Comparison of ENCODE assay signal across 16 cellular contexts in the genomic region with DNA sequence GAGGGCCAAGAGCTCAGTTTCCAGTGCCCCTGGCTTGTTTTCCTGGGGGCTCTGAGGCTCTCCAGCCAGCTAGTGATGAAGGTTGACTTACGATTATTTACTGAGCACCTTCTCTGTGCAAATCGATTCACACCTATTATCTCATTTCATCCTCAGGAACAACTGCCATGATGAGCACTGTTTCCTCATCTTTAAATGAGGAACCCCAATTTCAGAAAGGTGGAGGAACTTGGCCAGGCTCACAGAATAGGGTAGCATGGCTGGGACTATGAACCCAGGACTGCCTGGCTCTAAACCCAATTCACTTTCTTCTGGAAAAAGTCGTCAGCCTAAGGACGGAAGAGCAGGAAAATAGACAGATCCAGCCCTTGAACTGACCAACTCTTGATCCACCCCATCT. TPM values are rescaled to one million over a fixed set of nuclear protein-coding genes. Genes with fewer than 3 reads are reported as not detected.
DNase-seq lines count a peak whose midpoint lies in the region; ATAC-seq, FAIRE-seq and TF ChIP-seq lines count a peak whose summit lies in the region.
"Had no signal": no experiment of that assay in that cellular context is flagged by ENCODE, and none has a peak within 500 bp of the region (broad histone marks: within the 10 kb centered on the region; RNA-seq: fewer than 3 reads in every experiment).

No MANE protein-coding gene starts in this region.

- H3K9me3 ChIP-seq in PC-3 (ENCODE audit: low read length) (no peaks in the 10 kb centered on the region), lower lobe of right lung (no peaks in the 10 kb centered on the region), HepG2 (ENCODE audit: low read length) (no peaks in the 10 kb centered on the region)

- no peak for TF ChIP-seq CTCF in PC-3 (conservative IDR thresholded peaks at IDR 0.05; ENCODE audit: low read depth, low read length)
- TF ChIP-seq CTCF in lower lobe of right lung (IDR thresholded peaks at IDR 0.05), result no peak
- TF ChIP-seq CTCF in type B pancreatic cell (conservative IDR thresholded peaks at IDR 0.05), result no peak
- no peak for TF ChIP-seq CTCF in natural killer cell (IDR thresholded peaks at IDR 0.05)
- TF ChIP-seq CTCF in HepG2 (CRISPR knock-in tag; IDR thresholded peaks at IDR 0.05), result no peak

- WGBS in HepG2 (ENCODE audit: low lambda C conversion rate), result 17% methylated on average over 4 of the region's 4 CpGs

- H4K20me1 ChIP-seq in PC-3 (ENCODE audit: low read length) (no peaks in the 10 kb centered on the region), HepG2 (ENCODE audit: insufficient read depth, low read length) (no peaks in the 10 kb centered on the region)

- BruUV-seq in PC-3 (replicated peaks; lab: Mats Ljungman, UMichigan) (no TSS peak), HepG2 (replicated peaks; lab: Mats Ljungman, UMichigan) (no TSS peak)

- no peaks in the 10 kb centered on the region for H3K9me2 ChIP-seq in PC-3 (replicated peaks; ENCODE audit: low read length)

- H3K27me3 Mint-ChIP-seq in type B pancreatic cell (no peaks in the 10 kb centered on the region), natural killer cell (ENCODE audit: low read depth in 2 of 2) (peaks cover 25 to 36% of the 10 kb centered on the region in 2 donors)

- H3K4me2 ChIP-seq in PC-3 (ENCODE audit: low read length) (peak overlapping the region; percentile 30; the same call in 1 of the 2 replicates), HepG2 (ENCODE audit: low read depth, low read length) (no peak overlapping the region)

- CTCF ChIA-PET in PC-3 (lab: Charles Lee), result no interaction called here
- CTCF ChIA-PET in HepG2 (lab: Yijun Ruan, JAX; ENCODE audit: low intra/inter-chr PET ratio, low total read pairs), result no interaction called here

- H3K9me3 Mint-ChIP-seq in type B pancreatic cell (no peaks in the 10 kb centered on the region), natural killer cell (no peaks in the 10 kb centered on the region)

- ATAC-seq in PC-3 (no peak), lower lobe of right lung (no peak), natural killer cell (no peak), HepG2 (no peak)

- in situ Hi-C loops in HepG2 (cut with HindIII; ENCODE audit: extremely low pct_ligation_motif_present, low pct_unique_long_range_greater_than_20kb), result no loop called here

- H3K4me1 Mint-ChIP-seq in type B pancreatic cell (ENCODE audit: unreplicated experiment) (peaks cover 11% of the 10 kb centered on the region), natural killer cell (peaks cover 18 to 26% of the 10 kb centered on the region in 2 donors)

- peak overlapping the region; percentile 53 for H2AFZ ChIP-seq in PC-3 (ENCODE audit: low read length)
- no peak overlapping the region for H2AFZ ChIP-seq in HepG2 (ENCODE audit: low read length)

- no peak for TF ChIP-seq RAD21 in HepG2 (CRISPR knock-in tag; IDR thresholded peaks at IDR 0.05)

- POLR2A ChIA-PET in PC-3 (lab: Charles Lee; ENCODE audit: unreplicated experiment) (no interaction called here), HepG2 (lab: Yijun Ruan, JAX) (no interaction called here)

- intact Hi-C loops in PC-3 (cut with micrococcal nuclease) (no loop called here), lower lobe of right lung (cut with DNase I) (no loop called here), natural killer cell (cut with micrococcal nuclease) (no loop called here), HepG2 (cut with micrococcal nuclease; ENCODE audit: unreplicated experiment) (no loop called here)

- no peak overlapping the region for H3K4me3 Mint-ChIP-seq in type B pancreatic cell
- H3K4me3 Mint-ChIP-seq in natural killer cell, result no peak overlapping the region

- no peaks in the 10 kb centered on the region for H3F3A ChIP-seq in PC-3 (ENCODE audit: low read length, unreplicated experiment)

- TF ChIP-seq EP300 in HepG2 (IDR thresholded peaks at IDR 0.05; ENCODE audit: low read depth in 2 of 2, low read length in 2 of 2), result no peak
- TF ChIP-seq EP300 in HepG2 (CRISPR knock-in tag; IDR thresholded peaks at IDR 0.05; ENCODE audit: borderline replicate concordance), result no peak

- no peaks in the 10 kb centered on the region for H3K36me3 Mint-ChIP-seq in type B pancreatic cell
- no peaks in the 10 kb centered on the region for H3K36me3 Mint-ChIP-seq in natural killer cell

- H3K27ac ChIP-seq in PC-3 (ENCODE audit: low read length), result 0 out of 2 replicates have a peak overlapping the region, but pooled peaks have one; percentile 12
- H3K27ac ChIP-seq in lower lobe of right lung, result peak overlapping the region; percentile 51
- H3K27ac ChIP-seq in HepG2 (ENCODE audit: extremely low read length, insufficient read depth, low read length), result no peak overlapping the region

- H3K36me3 ChIP-seq in PC-3 (ENCODE audit: low read depth, low read length) (no peaks in the 10 kb centered on the region), lower lobe of right lung (no peaks in the 10 kb centered on the region), HepG2 (replicated peaks in 1 of 2; ENCODE audit: control insufficient read depth in 1 of 2, insufficient read depth in 2 of 2, low read length in 2 of 2) (no peaks in the 10 kb centered on the region)

- H3K9ac ChIP-seq in PC-3 (ENCODE audit: low read length) (no peak overlapping the region), HepG2 (ENCODE audit: insufficient read depth, low read depth, low read length) (no peak overlapping the region)

- no peak for FAIRE-seq in HepG2 (lab: Jason Lieb, UNC)

- H3K4me1 ChIP-seq in PC-3 (ENCODE audit: insufficient read depth, low read length), result peaks cover 11% of the 10 kb centered on the region
- peaks cover 23% of the 10 kb centered on the region for H3K4me1 ChIP-seq in lower lobe of right lung
- peaks cover 6% of the 10 kb centered on the region; the same call in 1 of the 2 replicates for H3K4me1 ChIP-seq in HepG2 (ENCODE audit: insufficient read depth, low read length)

- H3K4me3 ChIP-seq in PC-3 (ENCODE audit: low read length) (no peak overlapping the region), lower lobe of right lung (no peak overlapping the region), HepG2 (replicated peaks in 1 of 3; ENCODE audit: insufficient read depth in 1 of 3, low read depth in 2 of 3, low read length in 3 of 3) (no peak overlapping the region)

- TF ChIP-seq POLR2A in HepG2 (IDR thresholded peaks at IDR 0.05; ENCODE audit: insufficient read depth in 1 of 2, low read depth in 2 of 2, low read length in 2 of 2), result no peak

- DNase-seq in CD1c-positive myeloid dendritic cell (ENCODE audit: extremely low spot score), result peak; percentile 47
- DNase-seq in PC-3, result no peak
- no peak for DNase-seq in lower lobe of right lung
- DNase-seq in type B pancreatic cell (ENCODE audit: extremely low spot score, unreplicated experiment), result no peak
- no peak for DNase-seq in natural killer cell
- no peak for DNase-seq in HepG2 (ENCODE audit: low spot score)
- DNase-seq in stimulated activated CD4-positive, alpha-beta T cell treated with anti-CD3 and anti-CD28 coated beads, Interleukin-2, amount 100 ng/mL, for 48 hours, result no peak
- DNase-seq: COR-L47, HCEC 1CT, NCI-H1048, NCI-H1694, NCI-H2107, NCI-H748 treated with DMSO at 0.1 percent for 48 hours, SIG-M5 had no signal

- no peaks in the 10 kb centered on the region for H3K27me3 ChIP-seq in PC-3 (ENCODE audit: low read length)
- no peaks in the 10 kb centered on the region for H3K27me3 ChIP-seq in lower lobe of right lung (ENCODE audit: low read depth)
- H3K27me3 ChIP-seq in HepG2 (ENCODE audit: control insufficient read depth in 1 of 2, insufficient read depth in 2 of 2, low read length in 2 of 2), result peaks cover 2 to 30% of the 10 kb centered on the region in 2 experiments; a peak in 4 of 5 replicates

- H3K27ac Mint-ChIP-seq in type B pancreatic cell, result peak overlapping the region; percentile 53
- no peak overlapping the region for H3K27ac Mint-ChIP-seq in natural killer cell

- H3K79me2 ChIP-seq in PC-3 (ENCODE audit: low read length) (no peaks in the 10 kb centered on the region), HepG2 (ENCODE audit: insufficient read depth, low read length) (no peaks in the 10 kb centered on the region)

RNA-seq across cellular contexts. Expression of gene BPI, which starts 3.5 kb away (rescaled TPM):
- total RNA-seq in PC-3 (2014; rRNA removed), result not detected in 2 replicates
- 0.44 TPM for total RNA-seq in lower lobe of right lung
- total RNA-seq in type B pancreatic cell (ENCODE audit: low replicate concordance), result 0.17 TPM in 1 of 2 replicates, not detected in the other
- under 1 TPM in 1 of 3 donors, not detected in 2; 0.20 TPM for total RNA-seq in natural killer cell
- total RNA-seq in HepG2 (2016; rRNA removed; fragmentation: Illumina TruSeq; extraction: Trizol), result not detected in 2 replicates
- total RNA-seq in HepG2 (2016; cell fraction: cytosol; rRNA removed; fragmentation: Illumina TruSeq; extraction: Trizol; ENCODE audit: low read depth), result not detected in 2 replicates
- total RNA-seq in HepG2 (2016; cell fraction: insoluble cytoplasmic fraction; rRNA removed; fragmentation: Illumina TruSeq; extraction: Trizol), result not detected in 2 replicates
- total RNA-seq in HepG2 (2016; cell fraction: membrane; rRNA removed; fragmentation: Illumina TruSeq; extraction: Trizol), result not detected in 2 replicates
- not detected in 2 replicates for total RNA-seq in HepG2 (2016; cell fraction: nucleus; rRNA removed; fragmentation: Illumina TruSeq; extraction: Trizol)
- not detected in 2 replicates for polyA plus RNA-seq in HepG2 (2011; rRNA removed)
- not detected in 2 replicates for polyA plus RNA-seq in HepG2 (2011; cell fraction: cytosol; rRNA removed)
- not detected in 2 replicates for polyA plus RNA-seq in HepG2 (2011; cell fraction: nucleus; rRNA removed)
- not detected in 2 replicates for polyA plus RNA-seq in HepG2 (2012)
- polyA plus RNA-seq in HepG2 (2016; cell fraction: cytosol; fragmentation: Illumina TruSeq; extraction: Trizol; ENCODE audit: low read depth), result not detected in 2 replicates
- polyA plus RNA-seq in HepG2 (2016; cell fraction: insoluble cytoplasmic fraction; fragmentation: Illumina TruSeq; extraction: Trizol; ENCODE audit: low read depth), result not detected in 2 replicates
- not detected in 2 replicates for polyA plus RNA-seq in HepG2 (2016; cell fraction: membrane; fragmentation: Illumina TruSeq; extraction: Trizol; ENCODE audit: low read depth)
- not detected in 2 replicates for polyA plus RNA-seq in HepG2 (2016; cell fraction: nucleus; fragmentation: Illumina TruSeq; extraction: Trizol; ENCODE audit: insufficient read depth, low read depth)
- not detected in 2 replicates for polyA minus RNA-seq in HepG2 (2011; rRNA and poly(A)+ RNA removed; ENCODE audit: low replicate concordance)
- not detected in 2 replicates for polyA minus RNA-seq in HepG2 (2011; cell fraction: cytosol; rRNA and poly(A)+ RNA removed)
- not detected in 2 replicates for polyA minus RNA-seq in HepG2 (2011; cell fraction: nucleus; rRNA and poly(A)+ RNA removed)
- total RNA-seq: HT-29 had no signal

RNA-seq across cellular contexts. Expression of gene KIAA1755, which starts 39.9 kb away (rescaled TPM):
- 0.44 and 0.86 TPM in 2 replicates for total RNA-seq in PC-3 (2014; rRNA removed)
- total RNA-seq in lower lobe of right lung, result 1.3 TPM
- total RNA-seq in type B pancreatic cell (ENCODE audit: low replicate concordance), result 4.7 TPM in 1 of 2 replicates, not detected in the other
- total RNA-seq in natural killer cell, result not detected
- total RNA-seq in HepG2 (2016; rRNA removed; fragmentation: Illumina TruSeq; extraction: Trizol), result 0.04 and 0.07 TPM in 2 replicates
- not detected in 2 replicates for total RNA-seq in HepG2 (2016; cell fraction: cytosol; rRNA removed; fragmentation: Illumina TruSeq; extraction: Trizol; ENCODE audit: low read depth)
- not detected in 2 replicates for total RNA-seq in HepG2 (2016; cell fraction: insoluble cytoplasmic fraction; rRNA removed; fragmentation: Illumina TruSeq; extraction: Trizol)
- total RNA-seq in HepG2 (2016; cell fraction: membrane; rRNA removed; fragmentation: Illumina TruSeq; extraction: Trizol), result not detected in 2 replicates
- not detected in 2 replicates for total RNA-seq in HepG2 (2016; cell fraction: nucleus; rRNA removed; fragmentation: Illumina TruSeq; extraction: Trizol)
- polyA plus RNA-seq in HepG2 (2011; rRNA removed), result not detected in 2 replicates
- polyA plus RNA-seq in HepG2 (2011; cell fraction: cytosol; rRNA removed), result not detected in 2 replicates
- polyA plus RNA-seq in HepG2 (2011; cell fraction: nucleus; rRNA removed), result not detected in 2 replicates
- not detected in 2 replicates for polyA plus RNA-seq in HepG2 (2012)
- not detected in 2 replicates for polyA plus RNA-seq in HepG2 (2016; cell fraction: cytosol; fragmentation: Illumina TruSeq; extraction: Trizol; ENCODE audit: low read depth)
- polyA plus RNA-seq in HepG2 (2016; cell fraction: insoluble cytoplasmic fraction; fragmentation: Illumina TruSeq; extraction: Trizol; ENCODE audit: low read depth), result not detected in 2 replicates
- not detected in 2 replicates for polyA plus RNA-seq in HepG2 (2016; cell fraction: membrane; fragmentation: Illumina TruSeq; extraction: Trizol; ENCODE audit: low read depth)
- polyA plus RNA-seq in HepG2 (2016; cell fraction: nucleus; fragmentation: Illumina TruSeq; extraction: Trizol; ENCODE audit: insufficient read depth, low read depth), result not detected in 2 replicates
- polyA minus RNA-seq in HepG2 (2011; rRNA and poly(A)+ RNA removed; ENCODE audit: low replicate concordance), result 0.02 TPM in 1 of 2 replicates, not detected in the other
- not detected in 2 replicates for polyA minus RNA-seq in HepG2 (2011; cell fraction: cytosol; rRNA and poly(A)+ RNA removed)
- not detected in 2 replicates for polyA minus RNA-seq in HepG2 (2011; cell fraction: nucleus; rRNA and poly(A)+ RNA removed)

RNA-seq across cellular contexts. Expression of gene LBP, which starts 45.8 kb away (rescaled TPM):
- not detected in 2 replicates for total RNA-seq in PC-3 (2014; rRNA removed)
- not detected for total RNA-seq in lower lobe of right lung
- not detected in 2 replicates for total RNA-seq in type B pancreatic cell (ENCODE audit: low replicate concordance)
- not detected for total RNA-seq in natural killer cell
- 0.20 TPM in 1 of 2 replicates, not detected in the other for total RNA-seq in HepG2 (2016; rRNA removed; fragmentation: Illumina TruSeq; extraction: Trizol)
- total RNA-seq in HepG2 (2016; cell fraction: cytosol; rRNA removed; fragmentation: Illumina TruSeq; extraction: Trizol; ENCODE audit: low read depth), result not detected in 2 replicates
- 0.06 TPM in 1 of 2 replicates, not detected in the other for total RNA-seq in HepG2 (2016; cell fraction: insoluble cytoplasmic fraction; rRNA removed; fragmentation: Illumina TruSeq; extraction: Trizol)
- 0.09 TPM in 1 of 2 replicates, not detected in the other for total RNA-seq in HepG2 (2016; cell fraction: membrane; rRNA removed; fragmentation: Illumina TruSeq; extraction: Trizol)
- not detected in 2 replicates for total RNA-seq in HepG2 (2016; cell fraction: nucleus; rRNA removed; fragmentation: Illumina TruSeq; extraction: Trizol)
- 0.07 and 0.26 TPM in 2 replicates for polyA plus RNA-seq in HepG2 (2011; rRNA removed)
- 0.17 and 0.32 TPM in 2 replicates for polyA plus RNA-seq in HepG2 (2011; cell fraction: cytosol; rRNA removed)
- polyA plus RNA-seq in HepG2 (2011; cell fraction: nucleus; rRNA removed), result 0.08 and 0.14 TPM in 2 replicates
- polyA plus RNA-seq in HepG2 (2012), result 0.20 TPM in 1 of 2 replicates, not detected in the other
- polyA plus RNA-seq in HepG2 (2016; cell fraction: cytosol; fragmentation: Illumina TruSeq; extraction: Trizol; ENCODE audit: low read depth), result 0.08 TPM in 1 of 2 replicates, not detected in the other
- not detected in 2 replicates for polyA plus RNA-seq in HepG2 (2016; cell fraction: insoluble cytoplasmic fraction; fragmentation: Illumina TruSeq; extraction: Trizol; ENCODE audit: low read depth)
- 0.10 TPM in 1 of 2 replicates, not detected in the other for polyA plus RNA-seq in HepG2 (2016; cell fraction: membrane; fragmentation: Illumina TruSeq; extraction: Trizol; ENCODE audit: low read depth)
- not detected in 2 replicates for polyA plus RNA-seq in HepG2 (2016; cell fraction: nucleus; fragmentation: Illumina TruSeq; extraction: Trizol; ENCODE audit: insufficient read depth, low read depth)
- 0.72 TPM in 1 of 2 replicates, not detected in the other for polyA minus RNA-seq in HepG2 (2011; rRNA and poly(A)+ RNA removed; ENCODE audit: low replicate concordance)
- polyA minus RNA-seq in HepG2 (2011; cell fraction: cytosol; rRNA and poly(A)+ RNA removed), result not detected in 2 replicates
- polyA minus RNA-seq in HepG2 (2011; cell fraction: nucleus; rRNA and poly(A)+ RNA removed), result not detected in 2 replicates
- polyA plus RNA-seq: AG04450 had no signal
